Comparison of ENCODE assay signal across 1 cellular context in genomic region chr20:3798405-3798768, GRCh38.
TF ChIP-seq lines count a peak whose summit lies in the region.

No MANE protein-coding gene starts in this region.

TF ChIP-seq in GM12878, 131 proteins besides CTCF, POLR2A, EP300 and RAD21:
- TF ChIP-seq EGR1 (IDR thresholded peaks at IDR 0.05; ENCODE audit: borderline replicate concordance in 1 of 2, low read depth in 2 of 2, low read length in 2 of 2): no peak
- TF ChIP-seq SRF (IDR thresholded peaks at IDR 0.05; ENCODE audit: low read depth in 2 of 2, low read length in 2 of 2): no peak
- no peak for TF ChIP-seq ZNF207 (IDR thresholded peaks at IDR 0.05; ENCODE audit: borderline replicate concordance)
- TF ChIP-seq FOXM1 (IDR thresholded peaks at IDR 0.05; ENCODE audit: low read depth, low read length): no peak
- no peak for TF ChIP-seq SMAD1 (IDR thresholded peaks at IDR 0.05; ENCODE audit: low read depth, partially characterized antibody)
- TF ChIP-seq CHD2 (IDR thresholded peaks at IDR 0.05; ENCODE audit: borderline replicate concordance, low read depth, low read length): no peak
- no peak for TF ChIP-seq NKRF (conservative IDR thresholded peaks at IDR 0.05)
- TF ChIP-seq RB1 (IDR thresholded peaks at IDR 0.05; ENCODE audit: borderline replicate concordance): no peak
- TF ChIP-seq PAX8 (IDR thresholded peaks at IDR 0.05): no peak
- no peak for TF ChIP-seq HSF1 (IDR thresholded peaks at IDR 0.05; ENCODE audit: low read depth, low read length)
- no peak for TF ChIP-seq CBX3 (IDR thresholded peaks at IDR 0.05; ENCODE audit: borderline replicate concordance, low read depth)
- no peak for TF ChIP-seq SMC3 (IDR thresholded peaks at IDR 0.05; ENCODE audit: borderline replicate concordance, low read length)
- TF ChIP-seq ZNF274 (IDR thresholded peaks at IDR 0.05; ENCODE audit: insufficient read depth, insufficient read length): no peak
